8 cellular contexts compared by ENCODE assay signal in genomic region chr14:100237735-100238418, GRCh38. TPM values are rescaled to one million over a fixed set of nuclear protein-coding genes. Genes with fewer than 3 reads are reported as not detected.
DNase-seq lines count a peak whose midpoint lies in the region; ATAC-seq and TF ChIP-seq lines count a peak whose summit lies in the region.

No MANE protein-coding gene starts in this region.

- H3K36me3 ChIP-seq in RWPE2 (ENCODE audit: low read depth), result peaks cover 51% of the 10 kb centered on the region
- no peaks in the 10 kb centered on the region for H3K36me3 ChIP-seq in rectal smooth muscle tissue (ENCODE audit: control insufficient read depth, insufficient read depth, low read length)

- peak overlapping the region; percentile 50 for H3K9ac ChIP-seq in rectal smooth muscle tissue (ENCODE audit: low read length)

- ATAC-seq in GM19023 (IDR thresholded peaks at IDR 0.05; ENCODE audit: unreplicated experiment) (peak; percentile 10), RWPE2 (ENCODE audit: low read depth) (peak; percentile 33), left ventricle myocardium superior (peak; percentile 5)

- TF ChIP-seq EP300 in Ishikawa (IDR thresholded peaks at IDR 0.05; ENCODE audit: borderline replicate concordance), result no peak

- H3K27me3 ChIP-seq in RWPE2 (ENCODE audit: insufficient read depth, poor library complexity, severe bottlenecking) (no peaks in the 10 kb centered on the region), rectal smooth muscle tissue (ENCODE audit: control insufficient read depth, insufficient read depth, low read length) (no peaks in the 10 kb centered on the region)

- peaks cover 58% of the 10 kb centered on the region for H3K4me1 Mint-ChIP-seq in activated naive CD8-positive, alpha-beta T cell (ENCODE audit: low read depth)

- no peaks in the 10 kb centered on the region for H3K9me3 ChIP-seq in RWPE2 (ENCODE audit: severe bottlenecking)

- H3K4me1 ChIP-seq in RWPE2 (ENCODE audit: insufficient read depth, poor library complexity, severe bottlenecking) (peaks cover 22% of the 10 kb centered on the region), rectal smooth muscle tissue (ENCODE audit: control insufficient read depth, insufficient read depth, low read length) (peaks cover 21% of the 10 kb centered on the region)

- H3K4me3 ChIP-seq in RWPE2 (ENCODE audit: severe bottlenecking) (peak overlapping the region; percentile 77), rectal smooth muscle tissue (ENCODE audit: low read length) (peak overlapping the region; percentile 70)

- DNase-seq in AG08396 (ENCODE audit: low spot score) (peak; percentile 59), RWPE2 (ENCODE audit: low spot score) (peak; percentile 64), left ventricle myocardium superior (peak; percentile 61), GF-D8 (lab: John Stamatoyannopoulos, UW) (no peak)

- H3K4me3 Mint-ChIP-seq in activated naive CD8-positive, alpha-beta T cell, result peak overlapping the region; percentile 99

- H3K36me3 Mint-ChIP-seq in activated naive CD8-positive, alpha-beta T cell, result peaks cover 3% of the 10 kb centered on the region

- intact Hi-C loops in left ventricle myocardium superior (cut with micrococcal nuclease), result no loop called here

- TF ChIP-seq RAD21 in Ishikawa (IDR thresholded peaks at IDR 0.05; ENCODE audit: low read depth), result no peak

- no peaks in the 10 kb centered on the region for H3K9me3 Mint-ChIP-seq in activated naive CD8-positive, alpha-beta T cell (ENCODE audit: low read depth)

- no peaks in the 10 kb centered on the region for H3K27me3 Mint-ChIP-seq in activated naive CD8-positive, alpha-beta T cell

- H3K27ac Mint-ChIP-seq in activated naive CD8-positive, alpha-beta T cell, result peak overlapping the region; percentile 99

- TF ChIP-seq CTCF in RWPE2 (IDR thresholded peaks at IDR 0.05; ENCODE audit: poor library complexity, severe bottlenecking), result no peak

- peak overlapping the region; percentile 94 for H3K27ac ChIP-seq in RWPE2 (ENCODE audit: poor library complexity, severe bottlenecking)
- H3K27ac ChIP-seq in rectal smooth muscle tissue (ENCODE audit: low read depth, low read length), result peak overlapping the region; percentile 89

TF ChIP-seq in Ishikawa, 13 proteins besides CTCF, POLR2A, EP300 and RAD21:
- 0 out of 2 replicates have a peak, but pooled peaks have one; percentile 31 for TF ChIP-seq ZBTB7A (IDR thresholded peaks at IDR 0.05; ENCODE audit: low read depth)
- peak; percentile 43; the same call in 1 of the 2 replicates for TF ChIP-seq TCF12 (IDR thresholded peaks at IDR 0.05; ENCODE audit: low read depth)
- TF ChIP-seq MAX (IDR thresholded peaks at IDR 0.05), result peak; percentile 12; the same call in 1 of the 2 replicates
- peak; percentile 30; the same call in 1 of the 2 replicates for TF ChIP-seq TAF1 (IDR thresholded peaks at IDR 0.05; ENCODE audit: low read depth)
- TF ChIP-seq YY1 (IDR thresholded peaks at IDR 0.05; ENCODE audit: low read depth), result no peak

RNA-seq across cellular contexts. Expression of gene YY1, which starts 1.1 kb away (rescaled TPM):
- 48.1 TPM for total RNA-seq in left ventricle myocardium superior
